ENCODE assay signal across 5 cellular contexts in genomic region chr4:41686893-41687292, GRCh38.
"Had no signal": no experiment of that assay in that cellular context is flagged by ENCODE, and none has a peak within 500 bp of the region (broad histone marks: within the 10 kb centered on the region; RNA-seq: fewer than 3 reads in every experiment).

No MANE protein-coding gene starts in this region.

- H3K4me3 Mint-ChIP-seq: GM23338, H9 had no signal

- H3K4me3 ChIP-seq: GM23338, K562 had no signal

- H3K4me1 Mint-ChIP-seq: GM23338, H9 had no signal

- H3K27ac Mint-ChIP-seq: GM23338, H9 had no signal

- DNase-seq: H9, HCEC 1CT, IMR-90 had no signal

- H3K9me3 Mint-ChIP-seq: GM23338, H9 had no signal
